23 cellular contexts compared by ENCODE assay signal in genomic region chr17:2455956-2456355, GRCh38.
"Had no signal": no experiment of that assay in that cellular context is flagged by ENCODE, and none has a peak within 500 bp of the region (broad histone marks: within the 10 kb centered on the region; RNA-seq: fewer than 3 reads in every experiment).

No MANE protein-coding gene starts in this region.

- H3K27me3 ChIP-seq: left lung, neutrophil, right lobe of liver, testis, tibial artery had no signal

- H3K9me3 ChIP-seq: left lung, mucosa of descending colon, neutrophil, right lobe of liver, testis, tibial artery had no signal

- H3K27ac ChIP-seq: left lung, neutrophil, parathyroid adenoma, right lobe of liver, testis, tibial artery had no signal

- DNase-seq: cortex of kidney; effector memory CD8-positive, alpha-beta T cell; left cardiac atrium; left lung; mesenchymal stem cell; mucosa of descending colon; naive B cell; right lobe of liver; stimulated activated CD4-positive, alpha-beta T cell treated with anti-CD3 and anti-CD28 coated beads, Interleukin-12 subunit alpha, Interleukin-12 subunit beta, amount 100 ng/mL, for 4 hours; stimulated activated CD4-positive, alpha-beta T cell treated with anti-CD3 and anti-CD28 coated beads, Interleukin-1b, Interleukin-23, amount 100 ng/mL, for 48 hours; stimulated activated CD4-positive, alpha-beta T cell treated with anti-CD3 and anti-CD28 coated beads, Interleukin-4, amount 100 ng/mL, for 24 hours; stimulated activated naive CD8-positive, alpha-beta T cell treated with anti-CD3 and anti-CD28 coated beads, Interleukin-15, Interleukin-2, amounts not matched to agents 100 U/mL and 50 U/mL, for 24 hours; testis; tibial artery had no signal

- H3K27ac Mint-ChIP-seq: effector memory CD8-positive, alpha-beta T cell; mesothelial cell of epicardium; naive B cell; natural killer cell treated with Interleukin-12 subunit alpha and Interleukin-12 subunit beta and Interleukin-15 and Interleukin-18, amount 100 ng/mL, for 72 hours; progenitor cell of endocrine pancreas; stimulated activated memory B cell treated with anti-CD40 and anti-IgM and Interleukin-4, amounts not matched to agents 10 μg/mL and 1 μg/mL and 100 μg/mL, for 72 hours; type B pancreatic cell had no signal

- H3K4me3 Mint-ChIP-seq: effector memory CD8-positive, alpha-beta T cell; mesothelial cell of epicardium; naive B cell; natural killer cell treated with Interleukin-12 subunit alpha and Interleukin-12 subunit beta and Interleukin-15 and Interleukin-18, amount 100 ng/mL, for 72 hours; neural crest cell; stimulated activated memory B cell treated with anti-CD40 and anti-IgM and Interleukin-4, amounts not matched to agents 10 μg/mL and 1 μg/mL and 100 μg/mL, for 72 hours; type B pancreatic cell had no signal

- H3K4me1 Mint-ChIP-seq: mesothelial cell of epicardium, neural crest cell had no signal

- H3K9me3 Mint-ChIP-seq: effector memory CD8-positive, alpha-beta T cell; mesothelial cell of epicardium; naive B cell; natural killer cell treated with Interleukin-12 subunit alpha and Interleukin-12 subunit beta and Interleukin-15 and Interleukin-18, amount 100 ng/mL, for 72 hours; neural crest cell; stimulated activated memory B cell treated with anti-CD40 and anti-IgM and Interleukin-4, amounts not matched to agents 10 μg/mL and 1 μg/mL and 100 μg/mL, for 72 hours; type B pancreatic cell had no signal

- H3K36me3 Mint-ChIP-seq: naive B cell; natural killer cell treated with Interleukin-12 subunit alpha and Interleukin-12 subunit beta and Interleukin-15 and Interleukin-18, amount 100 ng/mL, for 72 hours had no signal

- H3K4me1 ChIP-seq: parathyroid adenoma, testis had no signal

- H3K4me3 ChIP-seq: left lung, mucosa of descending colon, right lobe of liver, smooth muscle cell, testis, tibial artery had no signal

- H3K27me3 Mint-ChIP-seq: effector memory CD8-positive, alpha-beta T cell; naive B cell; natural killer cell treated with Interleukin-12 subunit alpha and Interleukin-12 subunit beta and Interleukin-15 and Interleukin-18, amount 100 ng/mL, for 72 hours; progenitor cell of endocrine pancreas; stimulated activated memory B cell treated with anti-CD40 and anti-IgM and Interleukin-4, amounts not matched to agents 10 μg/mL and 1 μg/mL and 100 μg/mL, for 72 hours; type B pancreatic cell had no signal
